Comparison of ENCODE assay signal across 1 cellular context in genomic region chr17:50044483-50044882, GRCh38.
TF ChIP-seq lines count a peak whose summit lies in the region.

No MANE protein-coding gene starts in this region.

TF ChIP-seq in Ishikawa, 13 proteins besides CTCF, POLR2A, EP300 and RAD21 (continued from another document):
- no peak for TF ChIP-seq REST (IDR thresholded peaks at IDR 0.05; ENCODE audit: low read depth)
- no peak for TF ChIP-seq NFIC (IDR thresholded peaks at IDR 0.05)
